ENCODE assay signal across 8 cellular contexts in genomic region chr9:105385372-105385985, GRCh38.
DNase-seq lines count a peak whose midpoint lies in the region; ATAC-seq and TF ChIP-seq lines count a peak whose summit lies in the region.

No MANE protein-coding gene starts in this region.

- H3K9ac ChIP-seq in OCI-LY3 (ENCODE audit: low read length): peak overlapping the region; percentile 13; the same call in 1 of the 2 replicates

- no peak overlapping the region for H2AFZ ChIP-seq in OCI-LY3 (ENCODE audit: low read depth, low read length)

- peak; percentile 57 for DNase-seq in activated CD8-positive, alpha-beta memory T cell treated with anti-CD3 and anti-CD28 coated beads for 24 hours
- no peak for DNase-seq in activated CD8-positive, alpha-beta memory T cell treated with anti-CD3 and anti-CD28 coated beads, Interleukin-2, amount 50 U/mL, for 48 hours
- DNase-seq in caudate nucleus (lab: John Stamatoyannopoulos, UW) (peak in 13 of 61 donors; percentile 2 to 59 (median 16)), NCI-H1436 (lab: John Stamatoyannopoulos, UW) (no peak), RKO (ENCODE audit: low spot score) (no peak)
- peak; percentile 19 to 22 for DNase-seq in stimulated activated CD4-positive, alpha-beta T cell treated with anti-CD3 and anti-CD28 coated beads, Interleukin-2, amount 100 ng/mL, for 24 hours

- H3K4me1 ChIP-seq in OCI-LY3 (ENCODE audit: low read length): peaks cover 14% of the 10 kb centered on the region

- no peaks in the 10 kb centered on the region for H3K27me3 ChIP-seq in OCI-LY3 (ENCODE audit: low read depth, low read length)

- peak overlapping the region; percentile 67 for H3K4me3 ChIP-seq in OCI-LY3 (ENCODE audit: low read length)

- peaks cover 16% of the 10 kb centered on the region for H3K36me3 ChIP-seq in OCI-LY3 (replicated peaks; ENCODE audit: low read depth, low read length)

- H4K20me1 ChIP-seq in OCI-LY3 (ENCODE audit: insufficient read depth, low read length): no peaks in the 10 kb centered on the region

- no peaks in the 10 kb centered on the region for H3K9me3 ChIP-seq in OCI-LY3 (ENCODE audit: insufficient read depth, low read length)

- TF ChIP-seq CTCF in OCI-LY3 (IDR thresholded peaks at IDR 0.05; ENCODE audit: low read depth, low read length): no peak

- peak overlapping the region; percentile 81 for H3K4me2 ChIP-seq in OCI-LY3 (ENCODE audit: low read length)

- H3K27ac ChIP-seq in OCI-LY3 (ENCODE audit: low read length): no peak overlapping the region
- H3K27ac ChIP-seq in caudate nucleus (ENCODE audit: low read depth, low read length): peak overlapping the region; percentile 40

- peak; percentile 99 for ATAC-seq in HG02870 (IDR thresholded peaks at IDR 0.05; ENCODE audit: unreplicated experiment)

- no peaks in the 10 kb centered on the region for H3K79me2 ChIP-seq in OCI-LY3 (ENCODE audit: low read length)

Comparison
In these comparisons a context has a peak if more than half of its experiments do, and no peak if none do; other contexts are left out.
1. DNase-seq: peak in activated CD8-positive, alpha-beta memory T cell treated with anti-CD3 and anti-CD28 coated beads for 24 hours (single experiment) and stimulated activated CD4-positive, alpha-beta T cell treated with anti-CD3 and anti-CD28 coated beads, Interleukin-2, amount 100 ng/mL, for 24 hours (2 of 2); none in activated CD8-positive, alpha-beta memory T cell treated with anti-CD3 and anti-CD28 coated beads, Interleukin-2, amount 50 U/mL, for 48 hours (single experiment), NCI-H1436 (single experiment) and RKO (single experiment).